ENCODE assay signal across 9 cellular contexts in the genomic region with DNA sequence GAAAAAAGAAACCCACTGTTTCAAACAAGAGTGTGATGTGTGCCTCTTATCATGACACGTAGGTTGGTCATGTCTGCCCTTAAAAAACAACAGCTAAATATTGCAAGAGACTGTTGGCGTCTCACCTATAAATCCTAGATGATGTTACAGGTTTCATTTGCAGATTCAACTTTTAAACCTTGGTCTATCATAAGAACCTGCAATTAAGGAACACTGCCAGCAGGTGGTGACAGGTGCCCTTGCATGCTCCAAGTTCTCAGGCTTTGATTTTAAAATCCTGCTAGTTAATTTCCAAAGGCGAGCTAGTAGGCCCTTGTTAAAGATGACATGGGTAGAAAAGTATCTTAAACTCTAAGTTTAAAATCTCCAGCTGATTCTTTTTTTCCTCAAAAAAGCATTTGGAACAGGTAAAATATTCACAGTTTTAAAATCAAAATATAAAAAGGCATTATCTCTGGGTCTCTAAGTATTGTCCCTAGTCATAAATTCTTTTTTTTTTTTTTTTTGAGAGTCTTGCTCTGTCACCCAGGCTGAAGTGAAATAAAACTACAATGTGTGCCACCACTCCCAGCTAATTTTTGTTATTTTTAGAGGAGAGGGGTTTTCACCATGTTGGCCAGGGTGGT. TPM values are rescaled to one million over a fixed set of nuclear protein-coding genes. Genes with fewer than 3 reads are reported as not detected.
DNase-seq lines count a peak whose midpoint lies in the region; ATAC-seq and TF ChIP-seq lines count a peak whose summit lies in the region.
"Had no signal": no experiment of that assay in that cellular context is flagged by ENCODE, and none has a peak within 500 bp of the region (broad histone marks: within the 10 kb centered on the region; RNA-seq: fewer than 3 reads in every experiment).

No MANE protein-coding gene starts in this region.

- DNase-seq in SIG-M5 treated with dmso at 0.1 percent for 504 hours (lab: John Stamatoyannopoulos, UW; ENCODE audit: unreplicated experiment) (peak; percentile 29), SIG-M5 (lab: John Stamatoyannopoulos, UW) (no peak), NCI-H2081 treated with DMSO at 0.1 percent for 48 hours (lab: John Stamatoyannopoulos, UW) (peak; percentile 30), cerebellar cortex (ENCODE audit: low spot score) (peak; percentile 74), naive B cell (peak; percentile 60), thoracic aorta (ENCODE audit: low spot score) (no peak)
- peak in 3 of 4 experiments; percentile 27 to 39 (median 31) for DNase-seq in activated CD4-positive, CD25-positive, alpha-beta regulatory T cell (lab: John Stamatoyannopoulos, UW)
- DNase-seq: left cardiac atrium had no signal

- H3K4me3 Mint-ChIP-seq in naive B cell, result no peak overlapping the region

- no peaks in the 10 kb centered on the region for H3K9me3 Mint-ChIP-seq in naive B cell

- no peaks in the 10 kb centered on the region for H3K27me3 Mint-ChIP-seq in naive B cell

- H3K4me1 Mint-ChIP-seq in naive B cell, result peaks cover 22 to 55% (median 24%) of the 10 kb centered on the region in 3 donors

- TF ChIP-seq CTCF in thoracic aorta (IDR thresholded peaks at IDR 0.05), result peak; percentile 60

- no peaks in the 10 kb centered on the region for H3K36me3 ChIP-seq in thoracic aorta

- H3K27ac ChIP-seq in thoracic aorta, result no peak overlapping the region

- H3K36me3 Mint-ChIP-seq in naive B cell, result no peaks in the 10 kb centered on the region

- H3K27me3 ChIP-seq in thoracic aorta (replicated peaks; ENCODE audit: insufficient read depth), result no peaks in the 10 kb centered on the region

- H3K4me1 ChIP-seq in thoracic aorta (ENCODE audit: control insufficient read depth in 1 of 2, low read depth in 2 of 2), result no peaks in the 10 kb centered on the region

- H3K4me3 ChIP-seq in thoracic aorta, result no peak overlapping the region

- no peaks in the 10 kb centered on the region for H3K9me3 ChIP-seq in thoracic aorta

- H3K27ac Mint-ChIP-seq in naive B cell, result peak overlapping the region in 4 of 6 donors; percentile 44 to 84 (median 72)

- ATAC-seq in naive B cell (ENCODE audit: low read depth in 2 of 2), result no peak
- ATAC-seq in thoracic aorta (ENCODE audit: insufficient number of reproducible peaks, low FRiP score, low read depth), result no peak
- no peak for ATAC-seq in HG02571 (IDR thresholded peaks at IDR 0.05; ENCODE audit: unreplicated experiment)

RNA-seq across cellular contexts. Expression of gene CLSTN1, which starts 39.1 kb away (rescaled TPM):
- polyA plus RNA-seq in naive B cell (ENCODE audit: low read depth in 6 of 6), result 10 to 100 TPM; 11.1 to 31.9 (median 15.0) TPM
- total RNA-seq in thoracic aorta, result 10 to 100 TPM; 78.6 to 81.9 TPM

Comparison
In these comparisons a context has a peak if more than half of its experiments do, and no peak if none do; other contexts are left out.
1. DNase-seq: peak in SIG-M5 treated with dmso at 0.1 percent for 504 hours (single experiment), NCI-H2081 treated with DMSO at 0.1 percent for 48 hours (single experiment), activated CD4-positive, CD25-positive, alpha-beta regulatory T cell (3 of 4), cerebellar cortex (single experiment) and naive B cell (single experiment); none in SIG-M5 (single experiment) and thoracic aorta (single experiment).